10 cellular contexts compared by ENCODE assay signal in the genomic region with DNA sequence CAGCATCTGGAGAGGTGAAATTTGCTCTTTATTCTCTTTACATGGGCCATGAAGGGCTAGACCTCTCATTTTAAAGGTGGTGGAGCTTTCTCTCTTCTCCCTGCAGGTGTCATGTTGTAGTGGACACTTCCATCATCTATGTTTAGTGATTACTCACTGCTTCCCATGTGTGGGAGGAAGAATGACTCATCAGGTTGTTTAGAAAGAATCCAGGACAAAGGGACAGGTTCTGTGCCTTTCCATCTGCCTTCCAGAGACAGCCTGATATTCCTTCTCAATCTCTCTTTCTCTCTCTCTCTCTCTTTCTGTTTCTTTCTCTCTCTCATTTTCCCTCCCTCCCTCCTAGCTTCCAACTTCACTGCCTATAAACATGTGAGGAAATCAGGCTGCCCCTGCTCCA. TPM values are rescaled to one million over a fixed set of nuclear protein-coding genes. Genes with fewer than 3 reads are reported as not detected.
DNase-seq lines count a peak whose midpoint lies in the region; ATAC-seq, FAIRE-seq and TF ChIP-seq lines count a peak whose summit lies in the region.
"Had no signal": no experiment of that assay in that cellular context is flagged by ENCODE, and none has a peak within 500 bp of the region (broad histone marks: within the 10 kb centered on the region; RNA-seq: fewer than 3 reads in every experiment).

No MANE protein-coding gene starts in this region.

- H3K9me3 Mint-ChIP-seq in osteocyte (ENCODE audit: unreplicated experiment) = no peaks in the 10 kb centered on the region
- H3K9me3 Mint-ChIP-seq: activated naive CD4-positive, alpha-beta T cell treated with anti-CD3 and anti-CD28 coated beads, Interleukin-2, amount 10 ng/mL, durations not matched to agents 7 days and 5 days had no signal

- no peak for ATAC-seq in activated CD4-positive, CD25-positive, alpha-beta regulatory T cell treated with anti-CD3 and anti-CD28 coated beads, Interleukin-2, amount 50 U/mL, for 24 hours
- no peak for ATAC-seq in GM19397 (IDR thresholded peaks at IDR 0.05; ENCODE audit: unreplicated experiment)
- ATAC-seq in GM18873 (IDR thresholded peaks at IDR 0.05; ENCODE audit: low FRiP score, unreplicated experiment) = no peak

- DNase-seq in H54 (ENCODE audit: insufficient read length, low spot score) = peak; percentile 27
- DNase-seq in NCI-H2227 (lab: John Stamatoyannopoulos, UW; ENCODE audit: unreplicated experiment) = peak; percentile 50
- DNase-seq in dermis blood vessel endothelial cell = peak; percentile 85
- no peak for DNase-seq in osteocyte (ENCODE audit: extremely low spot score, unreplicated experiment)
- no peak for DNase-seq in stimulated activated CD4-positive, alpha-beta T cell treated with anti-CD3 and anti-CD28 coated beads, Interleukin-2, amount 100 ng/mL, for 24 hours
- DNase-seq: activated naive CD4-positive, alpha-beta T cell treated with anti-CD3 and anti-CD28 coated beads, Interleukin-2, amount 10 ng/mL, durations not matched to agents 7 days and 5 days; stimulated activated CD8-positive, alpha-beta memory T cell treated with anti-CD3 and anti-CD28 coated beads, Interleukin-4, amount 100 ng/mL, for 48 hours had no signal

- TF ChIP-seq POLR2A in H54 (IDR thresholded peaks at IDR 0.05; ENCODE audit: low read depth, low read length) = no peak

- no peaks in the 10 kb centered on the region for H3K27me3 Mint-ChIP-seq in osteocyte (ENCODE audit: unreplicated experiment)
- H3K27me3 Mint-ChIP-seq: activated naive CD4-positive, alpha-beta T cell treated with anti-CD3 and anti-CD28 coated beads, Interleukin-2, amount 10 ng/mL, durations not matched to agents 7 days and 5 days had no signal

- no peak overlapping the region for H3K4me3 Mint-ChIP-seq in osteocyte (ENCODE audit: unreplicated experiment)
- H3K4me3 Mint-ChIP-seq: activated naive CD4-positive, alpha-beta T cell treated with anti-CD3 and anti-CD28 coated beads, Interleukin-2, amount 10 ng/mL, durations not matched to agents 7 days and 5 days had no signal

- no peaks in the 10 kb centered on the region for H3K36me3 Mint-ChIP-seq in osteocyte (ENCODE audit: unreplicated experiment)
- H3K36me3 Mint-ChIP-seq: activated naive CD4-positive, alpha-beta T cell treated with anti-CD3 and anti-CD28 coated beads, Interleukin-2, amount 10 ng/mL, durations not matched to agents 7 days and 5 days had no signal

- TF ChIP-seq CTCF in osteocyte (IDR thresholded peaks at IDR 0.05) = no peak

- H3K4me1 Mint-ChIP-seq in osteocyte (ENCODE audit: unreplicated experiment) = peaks cover 21% of the 10 kb centered on the region
- H3K4me1 Mint-ChIP-seq: activated naive CD4-positive, alpha-beta T cell treated with anti-CD3 and anti-CD28 coated beads, Interleukin-2, amount 10 ng/mL, durations not matched to agents 7 days and 5 days had no signal

- peak; percentile 100 for FAIRE-seq in H54 (lab: Jason Lieb, UNC)

- peak overlapping the region; percentile 55 for H3K27ac Mint-ChIP-seq in osteocyte (ENCODE audit: unreplicated experiment)
- H3K27ac Mint-ChIP-seq: activated naive CD4-positive, alpha-beta T cell treated with anti-CD3 and anti-CD28 coated beads, Interleukin-2, amount 10 ng/mL, durations not matched to agents 7 days and 5 days had no signal

RNA-seq across cellular contexts. Expression of a gene that starts 38.7 kb away (rescaled TPM):
- under 0.01 and 0.05 TPM in 2 replicates for total RNA-seq in dermis blood vessel endothelial cell
- 132 and 134 TPM in 2 replicates for total RNA-seq in osteocyte

Comparison
In these comparisons a context has a peak if more than half of its experiments do, and no peak if none do; other contexts are left out.
1. DNase-seq: peak in H54 (single experiment), NCI-H2227 (single experiment) and dermis blood vessel endothelial cell (single experiment); none in osteocyte (single experiment) and stimulated activated CD4-positive, alpha-beta T cell treated with anti-CD3 and anti-CD28 coated beads, Interleukin-2, amount 100 ng/mL, for 24 hours (0 of 2).
2. RNA of a gene that starts 38.7 kb away (total RNA-seq): 132 to 134 TPM in osteocyte; under 0.01 to 0.05 TPM in dermis blood vessel endothelial cell; every median in the first group is over 100 times any median in the second.